In genomic region chr7:55120074-55120473, GRCh38 we compare ENCODE assay signal across 13 cellular contexts.
DNase-seq lines count a peak whose midpoint lies in the region; ATAC-seq and TF ChIP-seq lines count a peak whose summit lies in the region.
"Had no signal": no experiment of that assay in that cellular context is flagged by ENCODE, and none has a peak within 500 bp of the region (broad histone marks: within the 10 kb centered on the region; RNA-seq: fewer than 3 reads in every experiment).

No MANE protein-coding gene starts in this region.

- H3K27ac ChIP-seq in adrenal gland (peak overlapping the region in 4 of 5 donors; percentile 49 to 91 (median 70)), heart left ventricle (peak overlapping the region in 10 of 12 donors; percentile 15 to 76 (median 58)), muscle layer of colon (ENCODE audit: low read depth, low read length) (peak overlapping the region; percentile 12), upper lobe of right lung (peak overlapping the region; percentile 12)
- H3K27ac ChIP-seq: neural progenitor cell had no signal

- H3K9me3 ChIP-seq in adrenal gland (replicated peaks in 1 of 3) = no peaks in the 10 kb centered on the region
- H3K9me3 ChIP-seq in heart left ventricle = no peaks in the 10 kb centered on the region
- no peaks in the 10 kb centered on the region for H3K9me3 ChIP-seq in muscle layer of colon (ENCODE audit: low read length)
- no peaks in the 10 kb centered on the region for H3K9me3 ChIP-seq in upper lobe of right lung

- H3K4me1 ChIP-seq in adrenal gland (replicated peaks in 1 of 2) = peaks cover 15 to 19% of the 10 kb centered on the region in 2 donors
- peaks cover 0 to 32% (median 18%) of the 10 kb centered on the region in 12 donors for H3K4me1 ChIP-seq in heart left ventricle
- H3K4me1 ChIP-seq in muscle layer of colon (ENCODE audit: insufficient read depth, low read length) = peaks cover 6% of the 10 kb centered on the region
- H3K4me1 ChIP-seq in upper lobe of right lung = peaks cover 18% of the 10 kb centered on the region
- H3K4me1 ChIP-seq: neural progenitor cell had no signal

- H3K4me3 ChIP-seq in adrenal gland (no peak overlapping the region), heart left ventricle (no peak overlapping the region), muscle layer of colon (ENCODE audit: low read depth in 1 of 2, low read length in 2 of 2) (no peak overlapping the region), upper lobe of right lung (no peak overlapping the region)
- H3K4me3 ChIP-seq: neural progenitor cell had no signal

- TF ChIP-seq POLR2A in adrenal gland (IDR thresholded peaks at IDR 0.05) (no peak), heart left ventricle (IDR thresholded peaks at IDR 0.05) (no peak)

- H3K36me3 ChIP-seq in adrenal gland (replicated peaks in 1 of 2) (no peaks in the 10 kb centered on the region), heart left ventricle (no peaks in the 10 kb centered on the region), muscle layer of colon (ENCODE audit: insufficient read depth, low read length) (no peaks in the 10 kb centered on the region), upper lobe of right lung (no peaks in the 10 kb centered on the region)
- H3K36me3 ChIP-seq: neural progenitor cell had no signal

- ATAC-seq in heart left ventricle (peak in 2 of 4 donors; percentile 21 to 35), upper lobe of right lung (no peak), GM19395 (IDR thresholded peaks at IDR 0.05; ENCODE audit: unreplicated experiment) (no peak), GM18873 (IDR thresholded peaks at IDR 0.05; ENCODE audit: low FRiP score, unreplicated experiment) (no peak)
- ATAC-seq: activated CD8-positive, alpha-beta memory T cell treated with anti-CD3 and anti-CD28 coated beads, Interleukin-2, amount 10 ng/mL, durations not matched to agents 7 days and 5 days had no signal

- no peak overlapping the region for H3K9ac ChIP-seq in muscle layer of colon (ENCODE audit: low read length)
- H3K9ac ChIP-seq: neural progenitor cell had no signal

- DNase-seq in adrenal gland (no peak), heart left ventricle (peak in 1 of 5 donors; percentile 30), upper lobe of right lung (no peak), NCI-H526 treated with DMSO at 0.1 percent for 48 hours (lab: John Stamatoyannopoulos, UW) (no peak)
- DNase-seq: activated B cell treated with CpG ODN at 0.5 μM for 24 hours; activated CD8-positive, alpha-beta memory T cell treated with anti-CD3 and anti-CD28 coated beads, Interleukin-2, amount 10 ng/mL, durations not matched to agents 7 days and 5 days; GF-D8; NCI-H2107; RPMI8226 had no signal

- intact Hi-C loops in adrenal gland (cut with DNase I) = no loop called here
- intact Hi-C loops in heart left ventricle (cut with DNase I) = loop anchor here in 2 of 10 donors (10.0 kb wide), 1 partner anchor 135 kb away; no protein-coding TSS in a partner anchor
- intact Hi-C loops in upper lobe of right lung (cut with DNase I) = no loop called here

- 84 to 93% (median 90%) methylated on average over 4 to 7 of the region's 7 CpGs for WGBS in adrenal gland, 4 donors
- WGBS in heart left ventricle, 4 donors = 84 to 89% (median 85%) methylated on average over 7 of the region's 7 CpGs

- TF ChIP-seq CTCF in adrenal gland (IDR thresholded peaks at IDR 0.05) = no peak
- no peak for TF ChIP-seq CTCF in heart left ventricle (IDR thresholded peaks at IDR 0.05)
- TF ChIP-seq CTCF in upper lobe of right lung (IDR thresholded peaks at IDR 0.05) = no peak

- H3K27me3 ChIP-seq in adrenal gland (no peaks in the 10 kb centered on the region), heart left ventricle (no peaks in the 10 kb centered on the region), muscle layer of colon (ENCODE audit: control insufficient read depth in 1 of 2, insufficient read depth in 2 of 2, low read length in 2 of 2) (no peaks in the 10 kb centered on the region), upper lobe of right lung (no peaks in the 10 kb centered on the region)
- H3K27me3 ChIP-seq: neural progenitor cell had no signal

Comparison
In these comparisons a context has a peak if more than half of its experiments do, and no peak if none do; other contexts are left out.
1. H3K27ac ChIP-seq: peak in every context shown above with its lines; median percentile 70 in adrenal gland; 58 in heart left ventricle; 12 in muscle layer of colon; 12 in upper lobe of right lung.